In the genomic region with DNA sequence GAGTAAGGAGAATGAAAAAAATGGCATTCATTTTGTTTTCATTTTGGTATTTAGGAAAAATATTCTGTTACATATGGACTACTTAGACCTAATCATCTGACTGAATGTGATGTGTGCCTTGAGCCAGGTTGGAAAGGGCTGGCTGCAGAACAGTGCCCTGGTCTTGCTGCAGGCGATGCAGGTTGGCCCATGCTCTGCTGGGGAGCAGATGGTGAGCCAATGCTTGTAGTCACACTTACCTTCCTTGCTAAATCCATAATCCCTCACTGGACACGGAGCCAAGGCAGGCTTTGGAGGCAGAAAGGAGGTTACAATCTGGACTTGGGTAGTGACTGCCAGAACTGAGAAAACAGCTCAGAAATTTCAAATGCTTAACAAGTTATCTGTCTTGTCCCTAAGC, we compare ENCODE assay signal across 1 cellular context.
TF ChIP-seq lines count a peak whose summit lies in the region.

No MANE protein-coding gene starts in this region.

TF ChIP-seq in IMR-90, 13 proteins besides CTCF, POLR2A, EP300 and RAD21:
- TF ChIP-seq MXI1 (IDR thresholded peaks at IDR 0.05; ENCODE audit: borderline replicate concordance, low read depth, low read length) (no peak), CHD1 (IDR thresholded peaks at IDR 0.05; ENCODE audit: low read depth, low read length) (no peak), MAFK (IDR thresholded peaks at IDR 0.05; ENCODE audit: low read depth, low read length) (no peak), BHLHE40 (IDR thresholded peaks at IDR 0.05; ENCODE audit: low read depth, low read length) (no peak), SMC3 (IDR thresholded peaks at IDR 0.05; ENCODE audit: low read depth, low read length) (no peak), RCOR1 (IDR thresholded peaks at IDR 0.05; ENCODE audit: insufficient replicate concordance, low read length) (no peak), CEBPB (IDR thresholded peaks at IDR 0.05; ENCODE audit: low read depth, low read length) (no peak), MAZ (IDR thresholded peaks at IDR 0.05; ENCODE audit: borderline replicate concordance, low read depth, low read length) (no peak), RFX5 (IDR thresholded peaks at IDR 0.05; ENCODE audit: low read depth, low read length) (no peak), FOS (IDR thresholded peaks at IDR 0.05; ENCODE audit: low read depth, low read length) (no peak), NFE2L2 (IDR thresholded peaks at IDR 0.05; ENCODE audit: low read depth, low read length) (no peak)
- TF ChIP-seq, protein P1, sequence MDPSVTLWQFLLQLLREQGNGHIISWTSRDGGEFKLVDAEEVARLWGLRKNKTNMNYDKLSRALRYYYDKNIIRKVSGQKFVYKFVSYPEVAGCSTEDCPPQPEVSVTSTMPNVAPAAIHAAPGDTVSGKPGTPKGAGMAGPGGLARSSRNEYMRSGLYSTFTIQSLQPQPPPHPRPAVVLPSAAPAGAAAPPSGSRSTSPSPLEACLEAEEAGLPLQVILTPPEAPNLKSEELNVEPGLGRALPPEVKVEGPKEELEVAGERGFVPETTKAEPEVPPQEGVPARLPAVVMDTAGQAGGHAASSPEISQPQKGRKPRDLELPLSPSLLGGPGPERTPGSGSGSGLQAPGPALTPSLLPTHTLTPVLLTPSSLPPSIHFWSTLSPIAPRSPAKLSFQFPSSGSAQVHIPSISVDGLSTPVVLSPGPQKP (IDR thresholded peaks at IDR 0.05; ENCODE audit: borderline replicate concordance, low read depth, low read length), result no peak
- TF ChIP-seq, protein P2, sequence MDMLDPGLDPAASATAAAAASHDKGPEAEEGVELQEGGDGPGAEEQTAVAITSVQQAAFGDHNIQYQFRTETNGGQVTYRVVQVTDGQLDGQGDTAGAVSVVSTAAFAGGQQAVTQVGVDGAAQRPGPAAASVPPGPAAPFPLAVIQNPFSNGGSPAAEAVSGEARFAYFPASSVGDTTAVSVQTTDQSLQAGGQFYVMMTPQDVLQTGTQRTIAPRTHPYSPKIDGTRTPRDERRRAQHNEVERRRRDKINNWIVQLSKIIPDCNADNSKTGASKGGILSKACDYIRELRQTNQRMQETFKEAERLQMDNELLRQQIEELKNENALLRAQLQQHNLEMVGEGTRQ (IDR thresholded peaks at IDR 0.05; ENCODE audit: low read depth, low read length), result no peak
